8 cellular contexts compared by ENCODE assay signal in genomic region chr16:68085259-68086071, GRCh38. TPM values are rescaled to one million over a fixed set of nuclear protein-coding genes. Genes with fewer than 3 reads are reported as not detected.
A peak's percentile ranks its signal among the peaks of the same experiment; 100 is the strongest.
DNase-seq lines count a peak whose midpoint lies in the region; ATAC-seq and TF ChIP-seq lines count a peak whose summit lies in the region.

NFATC3 (plus strand) TSS chr16:68085370; CDS start chr16:68085682, 312 bp downstream.

- H3K79me2 ChIP-seq in mammary epithelial cell (ENCODE audit: insufficient read depth, low read length): peaks cover 51% of the 10 kb centered on the region

- no peak for TF ChIP-seq CTCF in WI38 (IDR thresholded peaks at IDR 0.05; ENCODE audit: low read depth, low read length)
- no peak for TF ChIP-seq CTCF in mammary epithelial cell (conservative IDR thresholded peaks at IDR 0.05 in 1 of 2, IDR thresholded peaks at IDR 0.05 in 1 of 2; ENCODE audit: extremely low read depth in 1 of 2, insufficient read depth in 1 of 2, low read depth in 1 of 2, low read length in 2 of 2)

- peak within 1 kb of the TSS; percentile 83 for H3K4me2 ChIP-seq in mammary epithelial cell (ENCODE audit: insufficient read depth, low read depth, low read length)

- H3K27ac ChIP-seq in mammary epithelial cell (ENCODE audit: insufficient read depth, low read depth, low read length): peak within 1 kb of the TSS; percentile 52

- ATAC-seq in HG02870 (IDR thresholded peaks at IDR 0.05; ENCODE audit: unreplicated experiment): peak; percentile 45

- no TSS peak for BruUV-seq in mammary epithelial cell (replicated peaks; lab: Mats Ljungman, UMichigan)

- H3K4me3 ChIP-seq in WI38 (ENCODE audit: low read depth, low read length): peak within 1 kb of the TSS; percentile 79
- peak within 1 kb of the TSS; percentile 73 to 84 (median 83) for H3K4me3 ChIP-seq in mammary epithelial cell (replicated peaks in 1 of 3; ENCODE audit: insufficient read depth in 1 of 3, low read depth in 2 of 3, low read length in 3 of 3)

- DNase-seq in NCI-H2029 (lab: John Stamatoyannopoulos, UW) (peak; percentile 84), NCI-H2029 treated with DMSO at 0.1 percent for 48 hours (lab: John Stamatoyannopoulos, UW) (no peak), NCI-H2081 treated with DMSO at 0.1 percent for 48 hours (lab: John Stamatoyannopoulos, UW) (peak; percentile 65), mammary epithelial cell (peak; percentile 93), iPS-NIHi7 (ENCODE audit: extremely low spot score) (peak; percentile 98), smooth muscle cell of the brain vasculature (ENCODE audit: low read depth, low spot score) (peak; percentile 92)

- peaks cover 29% of the 10 kb centered on the region for H3K4me1 ChIP-seq in mammary epithelial cell (ENCODE audit: insufficient read depth, low read length)

- H2AFZ ChIP-seq in mammary epithelial cell (ENCODE audit: low read depth, low read length): peak within 1 kb of the TSS; percentile 92

- dilution Hi-C loops in mammary epithelial cell (cut with HindIII; ENCODE audit: low sequenced_read_pairs): no loop called here

- in situ Hi-C loops in mammary epithelial cell (cut with MboI; ENCODE audit: low sequenced_read_pairs in 2 of 2): loop anchor here in 1 of 2 donors (25.0 kb wide), 1 partner anchor 252 kb away; no protein-coding TSS in a partner anchor

- no peaks in the 10 kb centered on the region for H3K27me3 ChIP-seq in mammary epithelial cell (ENCODE audit: insufficient read depth, low read length)

- H3K9ac ChIP-seq in mammary epithelial cell (ENCODE audit: insufficient read depth, low read length): peak within 1 kb of the TSS; percentile 74

- WGBS in mammary epithelial cell (ENCODE audit: low coverage, missing lambda C conversion rate): 0% methylated on average over 8 of the region's 104 CpGs

- no peaks in the 10 kb centered on the region for H4K20me1 ChIP-seq in mammary epithelial cell (ENCODE audit: insufficient read depth, low read length)

- intact Hi-C loops in mammary epithelial cell (cut with micrococcal nuclease): loop anchor here (1.0 to 5.0 kb wide), 4 partner anchors 31 to 227 kb away; partner anchors contain the start of genes ESRP2, PRMT7 and SLC7A6OS

- CTCF ChIA-PET in mammary epithelial cell (lab: Charles Lee; ENCODE audit: low non-redundant PET): interaction anchor here (0.6 to 0.8 kb wide), 3 partner anchors 8 to 545 kb away, joined by 3 to 9 read pairs (median 5); no protein-coding TSS in a partner anchor

- H3K36me3 ChIP-seq in mammary epithelial cell (ENCODE audit: insufficient read depth, low read length): no peaks in the 10 kb centered on the region

- no peaks in the 10 kb centered on the region for H3K9me3 ChIP-seq in mammary epithelial cell (replicated peaks; ENCODE audit: insufficient read depth, low read length)

RNA-seq across cellular contexts. Expression of gene NFATC3, which starts in this region (rescaled TPM):
- total RNA-seq in mammary epithelial cell: 10 to 100 TPM; 19.2 to 27.3 TPM
- 9.9 TPM for polyA plus RNA-seq in mammary epithelial cell
- polyA minus RNA-seq in mammary epithelial cell: 46.6 TPM
